ENCODE assay signal across 8 cellular contexts in the genomic region with DNA sequence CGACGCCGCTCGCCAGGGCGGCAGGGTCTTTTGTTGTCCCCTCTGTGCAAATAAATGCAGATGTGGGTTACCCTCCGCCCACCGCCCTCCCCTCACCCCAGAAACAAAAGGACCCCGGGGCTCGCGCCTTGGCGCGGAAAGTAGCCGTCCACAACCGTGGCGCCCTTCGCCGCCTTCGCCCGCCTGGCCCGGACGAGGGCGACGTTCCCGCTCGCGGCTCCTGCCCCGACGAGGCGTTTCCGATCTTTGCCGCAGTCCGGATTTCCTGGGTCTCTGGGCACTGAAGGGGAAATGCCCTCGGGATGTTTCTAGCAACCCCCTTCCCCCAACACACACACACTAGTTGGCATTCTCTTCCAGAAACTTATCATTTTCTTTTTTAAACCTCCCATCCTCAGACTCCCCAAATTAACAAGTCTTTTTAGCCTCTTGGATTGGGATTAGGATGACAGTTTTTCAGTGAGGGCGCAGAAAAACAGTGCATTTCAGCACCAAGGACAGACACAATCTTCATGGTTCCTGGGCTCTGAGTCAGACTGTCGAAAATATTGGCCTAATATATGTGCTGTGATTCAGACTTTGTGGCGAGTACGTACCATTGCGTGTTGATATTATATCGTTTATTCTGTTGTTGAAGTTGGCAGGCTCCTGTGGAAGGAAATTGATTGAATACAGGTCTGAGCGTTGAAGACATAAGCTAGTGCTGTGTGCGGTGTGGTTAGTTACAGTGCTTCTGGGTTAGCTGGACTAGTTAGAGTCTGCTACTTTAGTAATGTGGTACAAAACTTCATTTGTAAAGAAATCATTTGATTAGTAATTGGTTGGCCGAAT. TPM values are rescaled to one million over a fixed set of nuclear protein-coding genes. Genes with fewer than 3 reads are reported as not detected.
DNase-seq lines count a peak whose midpoint lies in the region; ATAC-seq and TF ChIP-seq lines count a peak whose summit lies in the region.

No MANE protein-coding gene starts in this region.

- in situ Hi-C loops in brain microvascular endothelial cell (cut with HindIII; ENCODE audit: low pct_ligation_motif_present, low sequenced_read_pairs) = loop anchor here (25.0 kb wide), 1 partner anchor 215 kb away; no protein-coding TSS in a partner anchor

- H3K4me3 ChIP-seq in brain microvascular endothelial cell (ENCODE audit: low read depth, low read length) (peak overlapping the region; percentile 39), skin epidermis (peak overlapping the region in 5 of 7 experiments; percentile 4 to 41 (median 27))

- no peaks in the 10 kb centered on the region for H3K9me3 ChIP-seq in CD4-positive, alpha-beta T cell (ENCODE audit: control insufficient read depth, low read length)

- H3K27ac ChIP-seq in brain microvascular endothelial cell (no peak overlapping the region), skin epidermis (no peak overlapping the region)
- H3K27ac ChIP-seq in CD4-positive, alpha-beta T cell (ENCODE audit: low read depth, low read length) = no peak overlapping the region

- no peak overlapping the region for H3K27ac Mint-ChIP-seq in CD4-positive, alpha-beta T cell

- no peaks in the 10 kb centered on the region for H3K4me1 Mint-ChIP-seq in CD4-positive, alpha-beta T cell (ENCODE audit: low read depth)

- ATAC-seq in CD4-positive, alpha-beta T cell (ENCODE audit: poor library complexity) = no peak
- ATAC-seq in GM19452 (IDR thresholded peaks at IDR 0.05; ENCODE audit: unreplicated experiment) = no peak
- no peak for ATAC-seq in GM18505 (IDR thresholded peaks at IDR 0.05; ENCODE audit: unreplicated experiment)

- no peaks in the 10 kb centered on the region for H3K36me3 ChIP-seq in brain microvascular endothelial cell (replicated peaks)

- H3K27me3 ChIP-seq in brain microvascular endothelial cell (replicated peaks) = peaks cover 18% of the 10 kb centered on the region
- H3K27me3 ChIP-seq in CD4-positive, alpha-beta T cell (ENCODE audit: control insufficient read depth, insufficient read depth, low read length) = peaks cover 13% of the 10 kb centered on the region

- H3K36me3 Mint-ChIP-seq in CD4-positive, alpha-beta T cell (ENCODE audit: low read depth) = no peaks in the 10 kb centered on the region

- POLR2A ChIA-PET in CD4-positive, alpha-beta T cell (lab: Charles Lee) = no interaction called here

- no peak for TF ChIP-seq POLR2A in GM18505 (IDR thresholded peaks at IDR 0.05; ENCODE audit: borderline replicate concordance, extremely low read depth, insufficient read depth, insufficient read length)

- H3K27me3 Mint-ChIP-seq in CD4-positive, alpha-beta T cell = peaks cover 45% of the 10 kb centered on the region

- intact Hi-C loops in CD4-positive, alpha-beta T cell (cut with DNase I, micrococcal nuclease) = no loop called here

- H3K9me3 Mint-ChIP-seq in CD4-positive, alpha-beta T cell = no peaks in the 10 kb centered on the region

- no peak for TF ChIP-seq CTCF in brain microvascular endothelial cell (IDR thresholded peaks at IDR 0.05; ENCODE audit: low read depth, low read length, missing control alignments)
- TF ChIP-seq CTCF in CD4-positive, alpha-beta T cell (IDR thresholded peaks at IDR 0.05) = no peak

- DNase-seq in EL (peak; percentile 54), NCI-H1417 treated with DMSO at 0.1 percent for 48 hours (lab: John Stamatoyannopoulos, UW) (peak; percentile 15), brain microvascular endothelial cell (peak; percentile 88), iPS-NIHi7 (ENCODE audit: extremely low spot score) (peak; percentile 61)
- DNase-seq in CD4-positive, alpha-beta T cell = no peak

- no peak overlapping the region for H3K4me3 Mint-ChIP-seq in CD4-positive, alpha-beta T cell

- CTCF ChIA-PET in CD4-positive, alpha-beta T cell (lab: Charles Lee) = no interaction called here

RNA-seq across cellular contexts. Expression of a gene that starts 0.8 kb away (rescaled TPM):
- not detected for total RNA-seq in CD4-positive, alpha-beta T cell

Comparison
In these comparisons a context has a peak if more than half of its experiments do, and no peak if none do; other contexts are left out.
1. DNase-seq: peak in EL (single experiment), NCI-H1417 treated with DMSO at 0.1 percent for 48 hours (single experiment), brain microvascular endothelial cell (single experiment) and iPS-NIHi7 (single experiment); none in CD4-positive, alpha-beta T cell (0 of 10).